10 cellular contexts compared by ENCODE assay signal in the genomic region with DNA sequence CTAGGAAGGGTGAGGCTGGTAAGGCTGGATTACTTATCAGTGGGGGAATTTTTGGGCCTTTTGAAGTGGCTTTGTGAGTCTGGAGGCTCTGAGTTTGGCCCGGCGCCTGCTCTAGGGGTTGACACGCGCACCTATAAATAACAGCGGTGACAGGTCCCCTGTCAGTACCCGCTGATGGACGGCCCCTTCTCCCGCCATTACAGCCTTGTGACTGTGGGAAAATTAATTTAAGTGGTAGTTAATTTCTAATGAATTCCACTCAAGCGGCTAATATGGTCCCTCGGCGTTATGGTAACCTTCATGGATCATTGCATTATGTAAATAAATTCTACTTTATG.
DNase-seq lines count a peak whose midpoint lies in the region; ATAC-seq lines count a peak whose summit lies in the region.
"Had no signal": no experiment of that assay in that cellular context is flagged by ENCODE, and none has a peak within 500 bp of the region (broad histone marks: within the 10 kb centered on the region; RNA-seq: fewer than 3 reads in every experiment).

No MANE protein-coding gene starts in this region.

- ATAC-seq in GM18861 (IDR thresholded peaks at IDR 0.05; ENCODE audit: unreplicated experiment) (peak; percentile 68), GM21717 (IDR thresholded peaks at IDR 0.05; ENCODE audit: unreplicated experiment) (peak; percentile 81), HG03520 (IDR thresholded peaks at IDR 0.05; ENCODE audit: unreplicated experiment) (peak; percentile 82)
- ATAC-seq: SK-N-SH treated with all-trans-retinoic acid at 6 μM for 48 hours had no signal

- DNase-seq in kidney tubule cell (ENCODE audit: low spot score), result peak; percentile 39
- DNase-seq in stimulated activated CD4-positive, alpha-beta T cell treated with anti-CD3 and anti-CD28 coated beads, Interleukin-2, amount 100 ng/mL, for 24 hours, result no peak
- DNase-seq in COR-L47 (lab: John Stamatoyannopoulos, UW), result no peak
- DNase-seq in NCI-H446 (lab: John Stamatoyannopoulos, UW), result no peak
- DNase-seq in DMS 273 (lab: John Stamatoyannopoulos, UW; ENCODE audit: unreplicated experiment), result no peak
- DNase-seq: islet precursor cell had no signal
